In the genomic region with DNA sequence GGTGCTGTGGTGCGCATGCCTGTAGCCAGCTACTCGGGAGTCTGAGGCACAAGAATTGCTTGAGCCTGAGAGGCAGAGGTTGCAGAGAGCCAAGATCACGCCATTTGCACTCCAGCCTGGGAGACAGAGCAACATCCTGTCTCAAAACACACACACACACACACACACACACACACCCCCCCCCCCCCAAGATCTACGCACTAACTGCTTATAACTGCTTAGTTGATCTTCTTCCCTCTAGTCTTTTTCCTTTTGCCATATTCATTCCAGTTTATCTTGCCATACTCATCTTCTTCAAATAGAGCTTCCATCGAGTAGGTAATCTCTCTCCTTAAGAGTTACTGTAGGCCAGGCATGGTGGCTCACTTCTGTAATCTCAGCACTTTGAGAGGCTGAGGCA, we compare ENCODE assay signal across 26 cellular contexts.
"Had no signal": no experiment of that assay in that cellular context is flagged by ENCODE, and none has a peak within 500 bp of the region (broad histone marks: within the 10 kb centered on the region; RNA-seq: fewer than 3 reads in every experiment).

No MANE protein-coding gene starts in this region.

- ATAC-seq: activated CD8-positive, alpha-beta memory T cell treated with anti-CD3 and anti-CD28 coated beads, Interleukin-2, amount 10 ng/mL, durations not matched to agents 7 days and 5 days; gastrocnemius medialis; left lung; right lobe of liver; stimulated activated effector memory CD8-positive, alpha-beta T cell treated with anti-CD3 and anti-CD28 coated beads, Interleukin-12 subunit alpha, Interleukin-12 subunit beta, amount 100 ng/mL, for 72 hours had no signal

- H3K9ac ChIP-seq: parathyroid adenoma had no signal

- H3K27me3 ChIP-seq: adrenal gland, ascending aorta, brain microvascular endothelial cell, esophagus squamous epithelium, gastrocnemius medialis, left lung, right lobe of liver, stomach, suprapubic skin, tibial nerve had no signal

- H3K27ac ChIP-seq: adrenal gland, ascending aorta, brain microvascular endothelial cell, esophagus squamous epithelium, gastrocnemius medialis, left lung, parathyroid adenoma, right lobe of liver, skin epidermis, stomach, suprapubic skin, tibial nerve had no signal

- DNase-seq: activated B cell treated with CpG ODN at 0.5 μM for 24 hours; activated CD4-positive, alpha-beta memory T cell treated with anti-CD3 and anti-CD28 coated beads for 36 hours; activated CD4-positive, alpha-beta T cell treated with anti-CD3 and anti-CD28 coated beads for 4 hours; activated CD8-positive, alpha-beta memory T cell treated with anti-CD3 and anti-CD28 coated beads, Interleukin-2, amount 10 ng/mL, durations not matched to agents 7 days and 5 days; activated gamma-delta T cell treated with Interleukin-2 at 50 U/mL for 16 hours; activated T-cell treated with anti-CD3 and anti-CD28 coated beads for 4 hours; adrenal gland; brain microvascular endothelial cell; caudate nucleus; esophagus squamous epithelium; gastrocnemius medialis; hippocampal formation; kidney glomerular epithelial cell; left lung; right lobe of liver; stimulated activated CD4-positive, alpha-beta T cell treated with anti-CD3 and anti-CD28 coated beads, Interleukin-1b, Interleukin-23, amount 100 ng/mL, for 48 hours; stomach had no signal

- H3K36me3 ChIP-seq: adrenal gland, ascending aorta, brain microvascular endothelial cell, esophagus squamous epithelium, gastrocnemius medialis, left lung, right lobe of liver, stomach, suprapubic skin, tibial nerve had no signal

- H3K27me3 Mint-ChIP-seq: activated B cell treated with CpG ODN at 0.5 μM for 24 hours; activated CD4-positive, alpha-beta memory T cell treated with anti-CD3 and anti-CD28 coated beads for 36 hours; activated CD8-positive, alpha-beta memory T cell treated with anti-CD3 and anti-CD28 coated beads, Interleukin-2, amount 10 ng/mL, durations not matched to agents 7 days and 5 days; activated naive CD8-positive, alpha-beta T cell had no signal

- H3K4me3 ChIP-seq: adrenal gland, ascending aorta, esophagus squamous epithelium, gastrocnemius medialis, left lung, right lobe of liver, skin epidermis, stomach, suprapubic skin, tibial nerve had no signal

- H3K4me3 Mint-ChIP-seq: activated B cell treated with CpG ODN at 0.5 μM for 24 hours; activated CD4-positive, alpha-beta memory T cell treated with anti-CD3 and anti-CD28 coated beads for 36 hours; activated CD8-positive, alpha-beta memory T cell treated with anti-CD3 and anti-CD28 coated beads, Interleukin-2, amount 10 ng/mL, durations not matched to agents 7 days and 5 days; activated naive CD8-positive, alpha-beta T cell; mesothelial cell of epicardium; nephron; stimulated activated effector memory CD8-positive, alpha-beta T cell treated with anti-CD3 and anti-CD28 coated beads, Interleukin-12 subunit alpha, Interleukin-12 subunit beta, amount 100 ng/mL, for 72 hours had no signal

- H3K36me3 Mint-ChIP-seq: mesothelial cell of epicardium; stimulated activated effector memory CD8-positive, alpha-beta T cell treated with anti-CD3 and anti-CD28 coated beads, Interleukin-12 subunit alpha, Interleukin-12 subunit beta, amount 100 ng/mL, for 72 hours had no signal

- H3K27ac Mint-ChIP-seq: activated CD4-positive, alpha-beta memory T cell treated with anti-CD3 and anti-CD28 coated beads for 36 hours; mesothelial cell of epicardium; nephron had no signal

- H3K9me3 ChIP-seq: adrenal gland, ascending aorta, esophagus squamous epithelium, gastrocnemius medialis, left lung, right lobe of liver, stomach, suprapubic skin, tibial nerve had no signal

- H3K4me1 Mint-ChIP-seq: nephron had no signal

- H3K4me1 ChIP-seq: ascending aorta, left lung, parathyroid adenoma, right lobe of liver, stomach, suprapubic skin, tibial nerve had no signal

- H3K9me3 Mint-ChIP-seq: activated B cell treated with CpG ODN at 0.5 μM for 24 hours, mesothelial cell of epicardium, nephron had no signal
